19 cellular contexts compared by ENCODE assay signal in genomic region chr7:69819306-69819705, GRCh38.
"Had no signal": no experiment of that assay in that cellular context is flagged by ENCODE, and none has a peak within 500 bp of the region (broad histone marks: within the 10 kb centered on the region; RNA-seq: fewer than 3 reads in every experiment).

No MANE protein-coding gene starts in this region.

- H3K27ac Mint-ChIP-seq: dendritic cell treated with granulocyte-macrophage colony-stimulating factor and Interleukin-4, amounts not matched to agents 40 ng/mL and 50 ng/mL, for 4 days; effector memory CD8-positive, alpha-beta T cell; naive thymus-derived CD8-positive, alpha-beta T cell had no signal

- H2AFZ ChIP-seq: hepatocyte had no signal

- H3K9me3 ChIP-seq: mucosa of descending colon, ovary, right atrium auricular region, sigmoid colon, upper lobe of left lung, vagina had no signal

- H3K27me3 ChIP-seq: hepatocyte, ovary, right atrium auricular region, sigmoid colon, upper lobe of left lung, vagina had no signal

- H3K4me3 Mint-ChIP-seq: dendritic cell treated with granulocyte-macrophage colony-stimulating factor and Interleukin-4, amounts not matched to agents 40 ng/mL and 50 ng/mL, for 4 days; effector memory CD8-positive, alpha-beta T cell; naive thymus-derived CD8-positive, alpha-beta T cell; neural crest cell had no signal

- H3K9me3 Mint-ChIP-seq: dendritic cell treated with granulocyte-macrophage colony-stimulating factor and Interleukin-4, amounts not matched to agents 40 ng/mL and 50 ng/mL, for 4 days; effector memory CD8-positive, alpha-beta T cell; neural crest cell had no signal

- H3K36me3 ChIP-seq: ovary, right atrium auricular region, sigmoid colon, upper lobe of left lung, vagina had no signal

- DNase-seq: effector memory CD8-positive, alpha-beta T cell; erythroblast; foreskin melanocyte; head of caudate nucleus; kidney glomerular epithelial cell; mucosa of descending colon; naive thymus-derived CD8-positive, alpha-beta T cell; nucleus accumbens; ovary; sigmoid colon; small intestine; stimulated activated CD4-positive, alpha-beta T cell treated with anti-CD3 and anti-CD28 coated beads, Interleukin-12 subunit alpha, Interleukin-12 subunit beta, amount 100 ng/mL, for 4 hours; stimulated activated naive CD4-positive, alpha-beta T cell treated with Interleukin-2 at 50 U/mL for 16 hours; upper lobe of left lung had no signal

- H3K4me3 ChIP-seq: hepatocyte, mucosa of descending colon, ovary, right atrium auricular region, sigmoid colon, upper lobe of left lung, vagina had no signal

- H3K27ac ChIP-seq: hepatocyte, ovary, right atrium auricular region, upper lobe of left lung, vagina had no signal

- H3K36me3 Mint-ChIP-seq: naive thymus-derived CD8-positive, alpha-beta T cell had no signal

- H3K4me2 ChIP-seq: hepatocyte had no signal

- ATAC-seq: effector memory CD8-positive, alpha-beta T cell; mucosa of descending colon; naive thymus-derived CD8-positive, alpha-beta T cell had no signal
